In genomic region chr20:54133434-54134427, GRCh38 we compare ENCODE assay signal across 10 cellular contexts. TPM values are rescaled to one million over a fixed set of nuclear protein-coding genes. Genes with fewer than 3 reads are reported as not detected.
DNase-seq lines count a peak whose midpoint lies in the region; ATAC-seq and TF ChIP-seq lines count a peak whose summit lies in the region.
"Had no signal": no experiment of that assay in that cellular context is flagged by ENCODE, and none has a peak within 500 bp of the region (broad histone marks: within the 10 kb centered on the region; RNA-seq: fewer than 3 reads in every experiment).

No MANE protein-coding gene starts in this region.

- no peak overlapping the region for H3K27ac Mint-ChIP-seq in endothelial cell (ENCODE audit: unreplicated experiment)

- TF ChIP-seq CTCF in left ventricle myocardium inferior (IDR thresholded peaks at IDR 0.05; ENCODE audit: borderline replicate concordance), result no peak
- TF ChIP-seq CTCF in vagina (IDR thresholded peaks at IDR 0.05), result no peak
- no peak for TF ChIP-seq CTCF in endothelial cell (IDR thresholded peaks at IDR 0.05; ENCODE audit: unreplicated experiment)

- no peak overlapping the region for H3K4me3 ChIP-seq in left ventricle myocardium inferior
- no peak overlapping the region for H3K4me3 ChIP-seq in vagina

- intact Hi-C loops in Right ventricle myocardium superior (cut with DNase I), result no loop called here
- intact Hi-C loops in left ventricle myocardium inferior (cut with micrococcal nuclease), result no loop called here
- intact Hi-C loops in vagina (cut with DNase I), result no loop called here

- no peak for TF ChIP-seq POLR2A in vagina (IDR thresholded peaks at IDR 0.05)

- H3K4me3 Mint-ChIP-seq in endothelial cell (ENCODE audit: unreplicated experiment), result no peak overlapping the region

- H3K27ac ChIP-seq in left ventricle myocardium inferior (replicated peaks) (no peak overlapping the region), vagina (peak overlapping the region; percentile 52)

- ATAC-seq in Right ventricle myocardium superior (ENCODE audit: poor library complexity) (peak; percentile 59), left lobe of liver (peak; percentile 86), HG02870 (IDR thresholded peaks at IDR 0.05; ENCODE audit: unreplicated experiment) (no peak)

- H3K36me3 ChIP-seq in left ventricle myocardium inferior (no peaks in the 10 kb centered on the region), vagina (no peaks in the 10 kb centered on the region)

- peaks cover 13% of the 10 kb centered on the region for H3K9me3 ChIP-seq in left ventricle myocardium inferior (replicated peaks)
- no peaks in the 10 kb centered on the region for H3K9me3 ChIP-seq in vagina

- H3K4me1 Mint-ChIP-seq in endothelial cell (ENCODE audit: unreplicated experiment), result no peaks in the 10 kb centered on the region

- no peak for DNase-seq in Right ventricle myocardium superior
- no peak for DNase-seq in left ventricle myocardium inferior
- peak; percentile 94 for DNase-seq in SW480 (ENCODE audit: low spot score)
- DNase-seq in left lobe of liver (ENCODE audit: low spot score), result no peak
- DNase-seq in vagina (ENCODE audit: extremely low spot score in 2 of 2), result no peak
- no peak for DNase-seq in endothelial cell (ENCODE audit: low spot score)
- DNase-seq in NCI-H146 treated with DMSO at 0.1 percent for 48 hours (lab: John Stamatoyannopoulos, UW; ENCODE audit: unreplicated experiment), result no peak
- DNase-seq: NCI-H1092; stimulated activated CD4-positive, alpha-beta T cell treated with anti-CD3 and anti-CD28 coated beads, Interleukin-12 subunit alpha, Interleukin-12 subunit beta, amount 100 ng/mL, for 4 hours had no signal

- H3K9me3 Mint-ChIP-seq in endothelial cell (ENCODE audit: unreplicated experiment), result no peaks in the 10 kb centered on the region

- peaks cover 33% of the 10 kb centered on the region for H3K27me3 ChIP-seq in left ventricle myocardium inferior (ENCODE audit: low read depth)
- H3K27me3 ChIP-seq in vagina, result no peaks in the 10 kb centered on the region

- H3K4me1 ChIP-seq in left ventricle myocardium inferior, result no peaks in the 10 kb centered on the region
- H3K4me1 ChIP-seq in vagina, result peaks cover 5% of the 10 kb centered on the region

- no peaks in the 10 kb centered on the region for H3K27me3 Mint-ChIP-seq in endothelial cell (ENCODE audit: unreplicated experiment)

- H3K36me3 Mint-ChIP-seq in endothelial cell (ENCODE audit: low read depth, unreplicated experiment), result no peaks in the 10 kb centered on the region

RNA-seq across cellular contexts. Expression of gene CYP24A1, which starts 40.1 kb away (rescaled TPM):
- total RNA-seq in Right ventricle myocardium superior, result not detected
- total RNA-seq in left ventricle myocardium inferior, result not detected
- not detected for total RNA-seq in left lobe of liver
- total RNA-seq in vagina, result 5.9 TPM
- total RNA-seq in endothelial cell (ENCODE audit: unreplicated experiment), result not detected
